In genomic region chr2:82198809-82199492, GRCh38 we compare ENCODE assay signal across 20 cellular contexts.
DNase-seq lines count a peak whose midpoint lies in the region; FAIRE-seq and TF ChIP-seq lines count a peak whose summit lies in the region.
"Had no signal": no experiment of that assay in that cellular context is flagged by ENCODE, and none has a peak within 500 bp of the region (broad histone marks: within the 10 kb centered on the region; RNA-seq: fewer than 3 reads in every experiment).

No MANE protein-coding gene starts in this region.

- no peak overlapping the region for H2BK20ac ChIP-seq in H1 (ENCODE audit: low read length)

- H3K56ac ChIP-seq in H1 (replicated peaks; ENCODE audit: insufficient read length, low read depth, low read length): no peak overlapping the region

- in situ Hi-C loops in brain microvascular endothelial cell (cut with HindIII; ENCODE audit: low pct_ligation_motif_present, low sequenced_read_pairs): no loop called here

- CTCF ChIA-PET in H1 (lab: Charles Lee; ENCODE audit: partially characterized antibody): no interaction called here

- H3K14ac ChIP-seq in H1 (ENCODE audit: insufficient read length): no peak overlapping the region

- H3K36me3 ChIP-seq in H1 (ENCODE audit: control insufficient read depth in 2 of 4, insufficient read depth in 4 of 4, low read length in 3 of 4) (no peaks in the 10 kb centered on the region; a peak in 1 of 8 replicates), iPS DF 6.9 (ENCODE audit: control insufficient read depth, insufficient read depth, low read length) (no peaks in the 10 kb centered on the region), brain microvascular endothelial cell (replicated peaks) (no peaks in the 10 kb centered on the region)

- no peak overlapping the region; the same call in 1 of the 2 replicates for H2BK5ac ChIP-seq in H1 (ENCODE audit: low read depth, low read length)

- no peak for TF ChIP-seq POLR2A in H1 (IDR thresholded peaks at IDR 0.05; ENCODE audit: control extremely low read depth in 1 of 2, low read depth in 2 of 2, low read length in 2 of 2)

- H3K23me2 ChIP-seq in H1 (ENCODE audit: low read depth, low read length): no peaks in the 10 kb centered on the region

- H3K9ac ChIP-seq in H1 (replicated peaks in 1 of 4; ENCODE audit: extremely low read depth in 1 of 4, low read depth in 3 of 4, low read length in 3 of 4): no peak overlapping the region

- no peaks in the 10 kb centered on the region for H3K27me3 ChIP-seq in H1 (replicated peaks in 1 of 4; ENCODE audit: control insufficient read depth in 3 of 4, extremely low read depth in 1 of 4, insufficient read depth in 3 of 4, low read length in 3 of 4)
- H3K27me3 ChIP-seq in iPS DF 6.9 (ENCODE audit: control insufficient read depth, insufficient read depth, low read length): no peaks in the 10 kb centered on the region
- no peaks in the 10 kb centered on the region for H3K27me3 ChIP-seq in brain microvascular endothelial cell (replicated peaks)

- H4K91ac ChIP-seq in H1 (replicated peaks; ENCODE audit: insufficient read length, low read length): no peak overlapping the region

- TF ChIP-seq CTCF in H1 (IDR thresholded peaks at IDR 0.05; ENCODE audit: control extremely low read depth in 1 of 3, insufficient read depth in 1 of 3, low read depth in 1 of 3, low read length in 3 of 3) (no peak), brain microvascular endothelial cell (IDR thresholded peaks at IDR 0.05; ENCODE audit: low read depth, low read length, missing control alignments) (no peak)

- no peak overlapping the region for H3K18ac ChIP-seq in H1 (ENCODE audit: extremely low read depth, low read length)

- peak overlapping the region in 1 of 4 experiments; percentile 13; a peak in 1 of 8 replicates for H3K4me3 ChIP-seq in H1 (ENCODE audit: extremely low read depth in 1 of 4, insufficient read depth in 2 of 4, low read depth in 3 of 4, low read length in 4 of 4)
- no peak overlapping the region for H3K4me3 ChIP-seq in iPS DF 6.9 (ENCODE audit: low read length)
- no peak overlapping the region for H3K4me3 ChIP-seq in brain microvascular endothelial cell (ENCODE audit: low read depth, low read length)
- H3K4me3 ChIP-seq: A549, GM12878 had no signal

- H3K23ac ChIP-seq in H1 (ENCODE audit: insufficient read length): no peak overlapping the region

- H3K9me3 ChIP-seq in H1 (ENCODE audit: insufficient read depth in 2 of 2, low read depth in 1 of 2, low read length in 1 of 2) (peaks cover 0 to 4% of the 10 kb centered on the region in 2 experiments; a peak in 1 of 4 replicates), iPS DF 6.9 (ENCODE audit: control insufficient read depth, insufficient read depth, low read length) (no peaks in the 10 kb centered on the region)
- H3K9me3 ChIP-seq: Caco-2 had no signal

- H3K27ac ChIP-seq in H1 (ENCODE audit: low read depth, low read length) (no peak overlapping the region), iPS DF 6.9 (ENCODE audit: low read length) (no peak overlapping the region), brain microvascular endothelial cell (no peak overlapping the region)
- H3K27ac ChIP-seq: 22Rv1, A549, C4-2B had no signal

- H2AFZ ChIP-seq in H1 (ENCODE audit: low read length): peak overlapping the region; percentile 10; the same call in 1 of the 2 replicates

- no peak overlapping the region for H3K4me2 ChIP-seq in H1 (ENCODE audit: insufficient read depth in 1 of 2, low read depth in 2 of 2, low read length in 2 of 2)
- H3K4me2 ChIP-seq: A549 had no signal

- H4K20me1 ChIP-seq in H1 (replicated peaks in 1 of 2; ENCODE audit: control insufficient read depth in 1 of 2, insufficient read depth in 2 of 2, low read length in 2 of 2): no peaks in the 10 kb centered on the region

- FAIRE-seq in H1 (lab: Jason Lieb, UNC): no peak
- FAIRE-seq: A549, D721Med, GM12878, GM19239, HTR-8/SVneo had no signal

- H3K4ac ChIP-seq in H1 (replicated peaks; ENCODE audit: insufficient read length, low read depth, low read length): no peak overlapping the region

- no peaks in the 10 kb centered on the region for H3K79me1 ChIP-seq in H1 (ENCODE audit: low read depth, low read length)

- no peak overlapping the region for H4K8ac ChIP-seq in H1 (ENCODE audit: extremely low read depth, insufficient read depth, low read length)

- TF ChIP-seq EP300 in H1 (IDR thresholded peaks at IDR 0.05; ENCODE audit: borderline replicate concordance in 1 of 2, low read depth in 2 of 2, low read length in 2 of 2): no peak

- H2BK15ac ChIP-seq in H1 (ENCODE audit: low read length): no peak overlapping the region

- H2AK5ac ChIP-seq in H1 (ENCODE audit: low read depth, low read length): no peak overlapping the region

- 88% methylated on average over 4 of the region's 4 CpGs; no CpG with 5 or more reads in 1 of the 2 experiments for WGBS in H1 (ENCODE audit: extremely low coverage in 1 of 2, insufficient coverage in 1 of 2, insufficient read length in 1 of 2, insufficient replicate concordance in 2 of 2, low coverage in 1 of 2, low lambda C conversion rate in 2 of 2, missing lambda C conversion rate in 1 of 2), 2 experiments
- no CpG with 5 or more reads among the region's 4 CpGs for WGBS in iPS DF 6.9 (ENCODE audit: insufficient coverage, insufficient read length)

- peak; percentile 10 for DNase-seq in DMS53 (lab: John Stamatoyannopoulos, UW)
- no peak for DNase-seq in DMS53 treated with DMSO at 0.1 percent for 48 hours (lab: John Stamatoyannopoulos, UW; ENCODE audit: unreplicated experiment)
- DNase-seq in H1 (ENCODE audit: low read depth in 1 of 2, low spot score in 2 of 2): no peak
- DNase-seq in iPS DF 6.9 (ENCODE audit: low read depth, low spot score): peak; percentile 57
- DNase-seq in SW 1271 (lab: John Stamatoyannopoulos, UW): no peak
- DNase-seq in effector CD4-positive, alpha-beta T cell: no peak
- no peak for DNase-seq in brain microvascular endothelial cell
- DNase-seq: AML-193; Caco-2; CD4-positive, alpha-beta T cell; DMS79 treated with DMSO at 0.1 percent for 48 hours; GOT3; H9 had no signal

- no peak overlapping the region for H4K5ac ChIP-seq in H1 (ENCODE audit: insufficient read length, low read depth, low read length)

- no peak for TF ChIP-seq RAD21 in H1 (IDR thresholded peaks at IDR 0.05 in 1 of 2, conservative IDR thresholded peaks at IDR 0.05 in 1 of 2; ENCODE audit: low read depth in 2 of 2, low read length in 2 of 2)

- no peaks in the 10 kb centered on the region for H3K79me2 ChIP-seq in H1 (ENCODE audit: control insufficient read depth in 1 of 2, insufficient read depth in 2 of 2, low read length in 2 of 2)

- peak overlapping the region; percentile 50 for H2BK120ac ChIP-seq in H1 (replicated peaks; ENCODE audit: low read depth, low read length)

- H2BK12ac ChIP-seq in H1 (ENCODE audit: low read depth, low read length): no peak overlapping the region

- POLR2A ChIA-PET in H1 (lab: Charles Lee; ENCODE audit: partially characterized antibody): no interaction called here

- peaks cover 0 to 4% (median 0%) of the 10 kb centered on the region in 4 experiments; a peak in 3 of 7 replicates for H3K4me1 ChIP-seq in H1 (replicated peaks in 1 of 4; ENCODE audit: control insufficient read depth in 3 of 4, insufficient read depth in 4 of 4, low read length in 3 of 4)
- H3K4me1 ChIP-seq in iPS DF 6.9 (ENCODE audit: control insufficient read depth, insufficient read depth, low read length): no peaks in the 10 kb centered on the region
- H3K4me1 ChIP-seq: A549, Caco-2 had no signal

TF ChIP-seq in H1, 55 proteins besides CTCF, POLR2A, EP300 and RAD21:
- TF ChIP-seq JUND (IDR thresholded peaks at IDR 0.05; ENCODE audit: low read length) (no peak), NANOG (IDR thresholded peaks at IDR 0.05; ENCODE audit: insufficient read depth, low read depth, low read length, poor library complexity, severe bottlenecking) (peak; percentile 37), SUZ12 (IDR thresholded peaks at IDR 0.05; ENCODE audit: low read length) (no peak), SP1 (IDR thresholded peaks at IDR 0.05; ENCODE audit: low read depth, low read length) (peak; percentile 62), TEAD4 (IDR thresholded peaks at IDR 0.05; ENCODE audit: low read depth, low read length) (peak; percentile 56; the same call in 1 of the 2 replicates)

Comparison
In these comparisons a context has a peak if more than half of its experiments do, and no peak if none do; other contexts are left out.
1. DNase-seq: peak in DMS53 (single experiment) and iPS DF 6.9 (single experiment); none in DMS53 treated with DMSO at 0.1 percent for 48 hours (single experiment), H1 (0 of 2), SW 1271 (0 of 2), effector CD4-positive, alpha-beta T cell (single experiment) and brain microvascular endothelial cell (single experiment).